In genomic region chr9:115211413-115212204, GRCh38 we compare ENCODE assay signal across 9 cellular contexts.
DNase-seq lines count a peak whose midpoint lies in the region; ATAC-seq and TF ChIP-seq lines count a peak whose summit lies in the region.
"Had no signal": no experiment of that assay in that cellular context is flagged by ENCODE, and none has a peak within 500 bp of the region (broad histone marks: within the 10 kb centered on the region; RNA-seq: fewer than 3 reads in every experiment).

No MANE protein-coding gene starts in this region.

- H3K4me1 Mint-ChIP-seq in naive thymus-derived CD8-positive, alpha-beta T cell = no peaks in the 10 kb centered on the region

- H2AFZ ChIP-seq in osteoblast (ENCODE audit: low read length) = no peak overlapping the region

- peak; percentile 61 for ATAC-seq in GM18867 (IDR thresholded peaks at IDR 0.05; ENCODE audit: unreplicated experiment)
- peak; percentile 71 for ATAC-seq in HG02642 (IDR thresholded peaks at IDR 0.05; ENCODE audit: poor library complexity, unreplicated experiment)
- no peak for ATAC-seq in naive thymus-derived CD8-positive, alpha-beta T cell

- H3K4me3 Mint-ChIP-seq in naive thymus-derived CD8-positive, alpha-beta T cell = no peak overlapping the region
- H3K4me3 Mint-ChIP-seq: activated naive CD8-positive, alpha-beta T cell treated with anti-CD3 and anti-CD28 coated beads, Interleukin-2, amount 10 ng/mL, durations not matched to agents 7 days and 5 days had no signal

- peak overlapping the region; percentile 40 for H3K4me2 ChIP-seq in osteoblast (ENCODE audit: insufficient read depth, low read length)

- H3K27me3 Mint-ChIP-seq in naive thymus-derived CD8-positive, alpha-beta T cell = peaks cover 11 to 46% (median 16%) of the 10 kb centered on the region in 5 donors

- H3K27ac ChIP-seq in osteoblast (ENCODE audit: low read depth, low read length) = peak overlapping the region; percentile 56

- no peaks in the 10 kb centered on the region for H3K36me3 ChIP-seq in osteoblast (ENCODE audit: insufficient read depth, low read length)

- H3K9me3 Mint-ChIP-seq in naive thymus-derived CD8-positive, alpha-beta T cell = no peaks in the 10 kb centered on the region
- H3K9me3 Mint-ChIP-seq: activated naive CD8-positive, alpha-beta T cell treated with anti-CD3 and anti-CD28 coated beads, Interleukin-2, amount 10 ng/mL, durations not matched to agents 7 days and 5 days had no signal

- no peaks in the 10 kb centered on the region for H3K36me3 Mint-ChIP-seq in naive thymus-derived CD8-positive, alpha-beta T cell
- H3K36me3 Mint-ChIP-seq: activated naive CD8-positive, alpha-beta T cell treated with anti-CD3 and anti-CD28 coated beads, Interleukin-2, amount 10 ng/mL, durations not matched to agents 7 days and 5 days had no signal

- peaks cover 56% of the 10 kb centered on the region for H3K4me1 ChIP-seq in osteoblast (ENCODE audit: insufficient read depth, low read length)

- H3K79me2 ChIP-seq in osteoblast (ENCODE audit: insufficient read depth, low read length) = no peaks in the 10 kb centered on the region

- no peak for TF ChIP-seq CTCF in osteoblast (IDR thresholded peaks at IDR 0.05; ENCODE audit: extremely low read depth, low read depth, low read length)

- H3K4me3 ChIP-seq in osteoblast (ENCODE audit: insufficient read depth, low read length) = peak overlapping the region; percentile 4

- POLR2A ChIA-PET in naive thymus-derived CD8-positive, alpha-beta T cell (lab: Charles Lee) = no interaction called here

- no peaks in the 10 kb centered on the region for H3K27me3 ChIP-seq in osteoblast (ENCODE audit: insufficient read depth, low read length)

- no peak overlapping the region for H3K27ac Mint-ChIP-seq in naive thymus-derived CD8-positive, alpha-beta T cell
- H3K27ac Mint-ChIP-seq: activated naive CD8-positive, alpha-beta T cell treated with anti-CD3 and anti-CD28 coated beads, Interleukin-2, amount 10 ng/mL, durations not matched to agents 7 days and 5 days had no signal

- H3K9me3 ChIP-seq in osteoblast (ENCODE audit: low read depth, low read length) = no peaks in the 10 kb centered on the region

- H4K20me1 ChIP-seq in osteoblast (ENCODE audit: insufficient read depth, low read length) = no peaks in the 10 kb centered on the region

- peak; percentile 18 for DNase-seq in NCI-H226
- DNase-seq in osteoblast (ENCODE audit: insufficient read length, low spot score, missing footprints) = no peak
- no peak for DNase-seq in dedifferentiated amniotic fluid mesenchymal stem cell (ENCODE audit: extremely low spot score)
- DNase-seq in stimulated activated naive CD4-positive, alpha-beta T cell treated with Interleukin-2 at 50 U/mL for 16 hours (lab: John Stamatoyannopoulos, UW) = no peak
- no peak for DNase-seq in naive thymus-derived CD8-positive, alpha-beta T cell
- DNase-seq in NCI-H2107 treated with DMSO at 0.1 percent for 48 hours (lab: John Stamatoyannopoulos, UW; ENCODE audit: unreplicated experiment) = no peak
- DNase-seq: activated naive CD8-positive, alpha-beta T cell treated with anti-CD3 and anti-CD28 coated beads, Interleukin-2, amount 10 ng/mL, durations not matched to agents 7 days and 5 days had no signal

Comparison
In these comparisons a context has a peak if more than half of its experiments do, and no peak if none do; other contexts are left out.
1. ATAC-seq: peak in GM18867 (single experiment) and HG02642 (single experiment); none in naive thymus-derived CD8-positive, alpha-beta T cell (0 of 2).